14 cellular contexts compared by ENCODE assay signal in genomic region chr9:97570899-97571298, GRCh38.
A peak's percentile ranks its signal among the peaks of the same experiment; 100 is the strongest.
DNase-seq lines count a peak whose midpoint lies in the region; ATAC-seq and TF ChIP-seq lines count a peak whose summit lies in the region.
"Had no signal": no experiment of that assay in that cellular context is flagged by ENCODE, and none has a peak within 500 bp of the region (broad histone marks: within the 10 kb centered on the region; RNA-seq: fewer than 3 reads in every experiment).

No MANE protein-coding gene starts in this region.

- peaks cover 0 to 4% (median 0%) of the 10 kb centered on the region in 3 donors for H3K36me3 Mint-ChIP-seq in CD8-positive, alpha-beta memory T cell
- H3K36me3 Mint-ChIP-seq: activated naive CD8-positive, alpha-beta T cell treated with anti-CD3 and anti-CD28 coated beads, Interleukin-2, amount 10 ng/mL, durations not matched to agents 7 days and 5 days had no signal

- no peaks in the 10 kb centered on the region for H3K36me3 ChIP-seq in prostate gland
- peaks cover 3% of the 10 kb centered on the region for H3K36me3 ChIP-seq in CD8-positive, alpha-beta memory T cell (ENCODE audit: insufficient read depth, low read length)

- CTCF ChIA-PET in CD8-positive, alpha-beta memory T cell (lab: Charles Lee) = no interaction called here

- intact Hi-C loops in left cardiac atrium (cut with DNase I) (no loop called here), prostate gland (cut with DNase I) (no loop called here)

- no peak overlapping the region for H3K27ac Mint-ChIP-seq in CD8-positive, alpha-beta memory T cell
- H3K27ac Mint-ChIP-seq: activated naive CD8-positive, alpha-beta T cell treated with anti-CD3 and anti-CD28 coated beads, Interleukin-2, amount 10 ng/mL, durations not matched to agents 7 days and 5 days had no signal

- no peaks in the 10 kb centered on the region for H3K9me3 ChIP-seq in prostate gland
- H3K9me3 ChIP-seq in CD8-positive, alpha-beta memory T cell (ENCODE audit: low read length) = no peaks in the 10 kb centered on the region

- POLR2A ChIA-PET in CD8-positive, alpha-beta memory T cell (lab: Charles Lee) = no interaction called here

- no peak for TF ChIP-seq CTCF in prostate gland (IDR thresholded peaks at IDR 0.05)

- peaks cover 10% of the 10 kb centered on the region for H3K4me1 ChIP-seq in prostate gland (replicated peaks)
- H3K4me1 ChIP-seq in CD8-positive, alpha-beta memory T cell (ENCODE audit: insufficient read depth, low read length) = no peaks in the 10 kb centered on the region

- no peak overlapping the region for H3K4me3 ChIP-seq in prostate gland
- no peak overlapping the region for H3K4me3 ChIP-seq in CD8-positive, alpha-beta memory T cell (ENCODE audit: low read length)

- DNase-seq in EH (ENCODE audit: low read depth) (peak; percentile 28), astrocyte of the hippocampus (ENCODE audit: low read depth, low spot score) (peak; percentile 46), left cardiac atrium (peak; percentile 73), putamen (ENCODE audit: low spot score) (peak; percentile 58), amniotic stem cell (lab: John Stamatoyannopoulos, UW) (no peak), prostate gland (ENCODE audit: low spot score) (no peak)
- DNase-seq in CD8-positive, alpha-beta memory T cell = no peak
- DNase-seq: activated naive CD8-positive, alpha-beta T cell treated with anti-CD3 and anti-CD28 coated beads, Interleukin-2, amount 10 ng/mL, durations not matched to agents 7 days and 5 days; AML-193; cortex of kidney; NCI-H187 treated with DMSO at 0.1 percent for 48 hours; stimulated activated CD4-positive, alpha-beta T cell treated with anti-CD3 and anti-CD28 coated beads, Interleukin-2, amount 100 ng/mL, for 48 hours had no signal

- H3K27me3 ChIP-seq in prostate gland (replicated peaks; ENCODE audit: insufficient read depth) = no peaks in the 10 kb centered on the region
- H3K27me3 ChIP-seq in CD8-positive, alpha-beta memory T cell (ENCODE audit: insufficient read depth, low read length, poor library complexity, severe bottlenecking) = no peaks in the 10 kb centered on the region

- WGBS in prostate gland = 79% methylated on average over 6 of the region's 6 CpGs

- TF ChIP-seq POLR2A in prostate gland (IDR thresholded peaks at IDR 0.05) = no peak

- ATAC-seq in left cardiac atrium (peak; percentile 84 to 91), HG02973 (IDR thresholded peaks at IDR 0.05; ENCODE audit: unreplicated experiment) (no peak)

- no peaks in the 10 kb centered on the region for H3K9me3 Mint-ChIP-seq in CD8-positive, alpha-beta memory T cell
- H3K9me3 Mint-ChIP-seq: activated naive CD8-positive, alpha-beta T cell treated with anti-CD3 and anti-CD28 coated beads, Interleukin-2, amount 10 ng/mL, durations not matched to agents 7 days and 5 days had no signal

- no peak overlapping the region for H3K4me3 Mint-ChIP-seq in CD8-positive, alpha-beta memory T cell
- H3K4me3 Mint-ChIP-seq: activated naive CD8-positive, alpha-beta T cell treated with anti-CD3 and anti-CD28 coated beads, Interleukin-2, amount 10 ng/mL, durations not matched to agents 7 days and 5 days had no signal

- H3K27ac ChIP-seq in prostate gland = no peak overlapping the region
- H3K27ac ChIP-seq in CD8-positive, alpha-beta memory T cell (ENCODE audit: low read depth, low read length) = no peak overlapping the region
- H3K27ac ChIP-seq: KMS-11 had no signal

- H3K4me1 Mint-ChIP-seq in CD8-positive, alpha-beta memory T cell = peaks cover 12 to 19% (median 19%) of the 10 kb centered on the region in 3 donors

- peaks cover 0 to 6% of the 10 kb centered on the region in 2 donors for H3K27me3 Mint-ChIP-seq in CD8-positive, alpha-beta memory T cell

Comparison
In these comparisons a context has a peak if more than half of its experiments do, and no peak if none do; other contexts are left out.
1. DNase-seq: peak in EH (single experiment), astrocyte of the hippocampus (single experiment), left cardiac atrium (single experiment) and putamen (single experiment); none in amniotic stem cell (single experiment), prostate gland (single experiment) and CD8-positive, alpha-beta memory T cell (0 of 5).